ENCODE assay signal across 5 cellular contexts in the genomic region with DNA sequence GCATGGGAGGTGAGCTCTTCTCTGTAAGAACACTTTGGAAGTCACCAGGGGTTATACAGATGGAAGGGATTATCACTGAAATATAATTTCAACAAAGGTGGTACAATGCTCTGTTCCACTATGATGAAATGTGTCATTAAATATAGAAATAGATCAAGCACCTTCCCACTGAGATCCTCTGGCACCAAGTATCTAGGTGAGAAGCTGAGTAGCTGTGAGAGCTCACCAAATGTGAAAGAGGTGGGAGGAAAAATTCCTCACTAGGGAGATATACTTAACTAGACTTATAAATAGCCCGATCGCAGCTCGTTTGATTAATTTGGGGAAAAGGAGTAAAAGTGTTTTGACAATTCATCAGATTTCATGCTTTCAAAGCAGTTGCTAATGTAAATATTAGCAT.
"Had no signal": no experiment of that assay in that cellular context is flagged by ENCODE, and none has a peak within 500 bp of the region (broad histone marks: within the 10 kb centered on the region; RNA-seq: fewer than 3 reads in every experiment).

No MANE protein-coding gene starts in this region.

- H3K4me1 Mint-ChIP-seq: H9 had no signal

- DNase-seq: GM23248, GOT3, H9, HCEC 1CT, IMR-90 had no signal

- H3K27ac Mint-ChIP-seq: H9 had no signal

- H3K27ac ChIP-seq: GM23248 had no signal

- H3K4me3 ChIP-seq: GM23248 had no signal

- H3K4me3 Mint-ChIP-seq: H9 had no signal
